12 cellular contexts compared by ENCODE assay signal in the genomic region with DNA sequence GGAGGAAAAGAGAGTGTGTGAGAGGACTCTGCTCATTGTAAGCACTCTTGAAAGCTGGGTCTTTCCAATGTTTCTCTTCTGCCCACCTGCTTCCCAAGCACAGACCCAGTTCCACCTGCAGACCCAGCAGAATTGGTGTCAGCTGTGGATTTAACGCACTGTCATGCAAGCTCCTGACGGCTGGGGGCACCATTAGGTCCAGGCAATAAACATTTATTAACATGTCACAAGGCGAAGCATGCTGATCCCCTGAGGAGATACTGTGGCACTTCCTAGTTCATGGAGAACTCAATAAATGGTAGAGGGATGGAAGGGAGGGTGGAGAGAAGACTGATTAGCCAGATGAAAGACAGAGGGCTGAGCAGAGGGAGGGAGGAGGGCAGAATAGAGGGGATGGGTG.
DNase-seq lines count a peak whose midpoint lies in the region; ATAC-seq, FAIRE-seq and TF ChIP-seq lines count a peak whose summit lies in the region.
"Had no signal": no experiment of that assay in that cellular context is flagged by ENCODE, and none has a peak within 500 bp of the region (broad histone marks: within the 10 kb centered on the region; RNA-seq: fewer than 3 reads in every experiment).

No MANE protein-coding gene starts in this region.

- H3K27ac ChIP-seq in heart right ventricle (no peak overlapping the region), PC-3 (ENCODE audit: low read length) (no peak overlapping the region), H1 (ENCODE audit: low read depth, low read length) (no peak overlapping the region), upper lobe of right lung (no peak overlapping the region)

- H3K27me3 ChIP-seq in heart right ventricle, result no peaks in the 10 kb centered on the region
- H3K27me3 ChIP-seq in PC-3 (ENCODE audit: low read length), result peaks cover 15% of the 10 kb centered on the region; the same call in 1 of the 2 replicates
- H3K27me3 ChIP-seq in H1 (replicated peaks in 1 of 4; ENCODE audit: control insufficient read depth in 3 of 4, extremely low read depth in 1 of 4, insufficient read depth in 3 of 4, low read length in 3 of 4), result no peaks in the 10 kb centered on the region; a peak in 1 of 7 replicates
- H3K27me3 ChIP-seq in upper lobe of right lung, result no peaks in the 10 kb centered on the region

- H4K20me1 ChIP-seq in PC-3 (ENCODE audit: low read length), result no peaks in the 10 kb centered on the region
- no peaks in the 10 kb centered on the region for H4K20me1 ChIP-seq in H1 (replicated peaks in 1 of 2; ENCODE audit: control insufficient read depth in 1 of 2, insufficient read depth in 2 of 2, low read length in 2 of 2)

- no peaks in the 10 kb centered on the region for H3K36me3 ChIP-seq in heart right ventricle
- no peaks in the 10 kb centered on the region for H3K36me3 ChIP-seq in PC-3 (ENCODE audit: low read depth, low read length)
- H3K36me3 ChIP-seq in H1 (ENCODE audit: control insufficient read depth in 2 of 4, insufficient read depth in 4 of 4, low read length in 3 of 4), result no peaks in the 10 kb centered on the region
- H3K36me3 ChIP-seq in upper lobe of right lung, result no peaks in the 10 kb centered on the region

- H2AFZ ChIP-seq in PC-3 (ENCODE audit: low read length) (no peak overlapping the region), H1 (ENCODE audit: low read length) (no peak overlapping the region)

- no peak overlapping the region for H4K8ac ChIP-seq in H1 (ENCODE audit: extremely low read depth, insufficient read depth, low read length)

- TF ChIP-seq CTCF in heart right ventricle (IDR thresholded peaks at IDR 0.05) (peak in 8 of 9 donors; percentile 12 to 39 (median 30)), PC-3 (conservative IDR thresholded peaks at IDR 0.05; ENCODE audit: low read depth, low read length) (peak; percentile 44), H1 (IDR thresholded peaks at IDR 0.05; ENCODE audit: control extremely low read depth in 1 of 3, insufficient read depth in 1 of 3, low read depth in 1 of 3, low read length in 3 of 3) (peak; percentile 49 to 60 (median 50)), upper lobe of right lung (IDR thresholded peaks at IDR 0.05) (peak; percentile 18)

- H2BK12ac ChIP-seq in H1 (ENCODE audit: low read depth, low read length), result peak overlapping the region; percentile 60; the same call in 1 of the 2 replicates

- no peak overlapping the region for H3K9ac ChIP-seq in PC-3 (ENCODE audit: low read length)
- H3K9ac ChIP-seq in H1 (replicated peaks in 1 of 4; ENCODE audit: extremely low read depth in 1 of 4, low read depth in 3 of 4, low read length in 3 of 4), result no peak overlapping the region

- no peak for TF ChIP-seq POLR2A in H1 (IDR thresholded peaks at IDR 0.05; ENCODE audit: control extremely low read depth in 1 of 2, low read depth in 2 of 2, low read length in 2 of 2)

- no TSS peak for BruUV-seq in PC-3 (replicated peaks; lab: Mats Ljungman, UMichigan)

- 0 out of 2 replicates have a peak overlapping the region, but pooled peaks have one; percentile 72 for H2BK15ac ChIP-seq in H1 (ENCODE audit: low read length)

- FAIRE-seq in H1 (lab: Jason Lieb, UNC), result no peak

- no peak overlapping the region for H3K56ac ChIP-seq in H1 (replicated peaks; ENCODE audit: insufficient read length, low read depth, low read length)

- no peaks in the 10 kb centered on the region for H3K79me1 ChIP-seq in H1 (ENCODE audit: low read depth, low read length)

- H3K4ac ChIP-seq in H1 (replicated peaks; ENCODE audit: insufficient read length, low read depth, low read length), result no peak overlapping the region

- no peak overlapping the region for H3K4me2 ChIP-seq in PC-3 (ENCODE audit: low read length)
- no peak overlapping the region for H3K4me2 ChIP-seq in H1 (ENCODE audit: insufficient read depth in 1 of 2, low read depth in 2 of 2, low read length in 2 of 2)

- H3K23me2 ChIP-seq in H1 (ENCODE audit: low read depth, low read length), result peaks cover 9% of the 10 kb centered on the region; the same call in 1 of the 2 replicates

- no peak overlapping the region for H2AK5ac ChIP-seq in H1 (ENCODE audit: low read depth, low read length)

- H3K9me3 ChIP-seq in heart right ventricle, result no peaks in the 10 kb centered on the region
- no peaks in the 10 kb centered on the region for H3K9me3 ChIP-seq in PC-3 (ENCODE audit: low read length)
- peaks cover 0 to 5% of the 10 kb centered on the region in 2 experiments; a peak in 1 of 4 replicates for H3K9me3 ChIP-seq in H1 (ENCODE audit: insufficient read depth in 2 of 2, low read depth in 1 of 2, low read length in 1 of 2)
- no peaks in the 10 kb centered on the region for H3K9me3 ChIP-seq in upper lobe of right lung
- H3K9me3 ChIP-seq: Caco-2 had no signal

- intact Hi-C loops in heart right ventricle (cut with DNase I) (loop anchor here in 2 of 10 donors (2.0 to 5.0 kb wide), 2 partner anchors 44 to 68 kb away; partner anchors contain the start of gene TSPAN18 (in 1 of the 2)), cardiac septum (cut with DNase I) (no loop called here), PC-3 (cut with micrococcal nuclease) (no loop called here), upper lobe of right lung (cut with DNase I) (no loop called here), left colon (cut with DNase I, micrococcal nuclease) (no loop called here)

- no peak overlapping the region for H4K91ac ChIP-seq in H1 (replicated peaks; ENCODE audit: insufficient read length, low read length)

- no peak overlapping the region for H2BK5ac ChIP-seq in H1 (ENCODE audit: low read depth, low read length)

- H3K79me2 ChIP-seq in PC-3 (ENCODE audit: low read length) (no peaks in the 10 kb centered on the region), H1 (ENCODE audit: control insufficient read depth in 1 of 2, insufficient read depth in 2 of 2, low read length in 2 of 2) (no peaks in the 10 kb centered on the region)

- no peak overlapping the region for H3K4me3 ChIP-seq in heart right ventricle
- H3K4me3 ChIP-seq in PC-3 (ENCODE audit: low read length), result no peak overlapping the region
- no peak overlapping the region for H3K4me3 ChIP-seq in H1 (ENCODE audit: extremely low read depth in 1 of 4, insufficient read depth in 2 of 4, low read depth in 3 of 4, low read length in 4 of 4)
- no peak overlapping the region for H3K4me3 ChIP-seq in upper lobe of right lung

- no peak for TF ChIP-seq EP300 in H1 (IDR thresholded peaks at IDR 0.05; ENCODE audit: borderline replicate concordance in 1 of 2, low read depth in 2 of 2, low read length in 2 of 2)

- no peak overlapping the region for H3K18ac ChIP-seq in H1 (ENCODE audit: extremely low read depth, low read length)

- DNase-seq in heart right ventricle (no peak), cardiac septum (ENCODE audit: low spot score) (no peak), PC-3 (peak; percentile 25), H1 (ENCODE audit: low read depth in 1 of 2, low spot score in 2 of 2) (no peak), upper lobe of right lung (no peak), left colon (no peak)
- DNase-seq: activated CD8-positive, alpha-beta memory T cell treated with anti-CD3 and anti-CD28 coated beads for 24 hours; NCI-H1436; retina had no signal

- POLR2A ChIA-PET in PC-3 (lab: Charles Lee; ENCODE audit: unreplicated experiment) (no interaction called here), H1 (lab: Charles Lee; ENCODE audit: partially characterized antibody) (interaction anchor here (0.6 kb wide), 1 partner anchor 24 kb away, joined by 3 read pairs; no protein-coding TSS in a partner anchor)

- 51 to 65% methylated on average over 3 of the region's 3 CpGs for whole genome bisulfite sequencing in heart right ventricle, 2 donors
- WGBS in H1 (ENCODE audit: extremely low coverage in 1 of 2, insufficient coverage in 1 of 2, insufficient read length in 1 of 2, insufficient replicate concordance in 2 of 2, low coverage in 1 of 2, low lambda C conversion rate in 2 of 2, missing lambda C conversion rate in 1 of 2), 2 experiments, result 47% methylated on average over 3 of the region's 3 CpGs; no CpG with 5 or more reads in 1 of the 2 experiments

- no peak overlapping the region for H2BK120ac ChIP-seq in H1 (replicated peaks; ENCODE audit: low read depth, low read length)

- no peak overlapping the region for H3K23ac ChIP-seq in H1 (ENCODE audit: insufficient read length)

- peak; percentile 56 to 70 for TF ChIP-seq RAD21 in H1 (IDR thresholded peaks at IDR 0.05 in 1 of 2, conservative IDR thresholded peaks at IDR 0.05 in 1 of 2; ENCODE audit: low read depth in 2 of 2, low read length in 2 of 2)

- H4K5ac ChIP-seq in H1 (ENCODE audit: insufficient read length, low read depth, low read length), result no peak overlapping the region

- H3K9me2 ChIP-seq in PC-3 (replicated peaks; ENCODE audit: low read length), result no peaks in the 10 kb centered on the region

- H3K4me1 ChIP-seq in heart right ventricle (peaks cover 0 to 33% (median 3%) of the 10 kb centered on the region in 9 donors), PC-3 (ENCODE audit: insufficient read depth, low read length) (no peaks in the 10 kb centered on the region), H1 (replicated peaks in 1 of 4; ENCODE audit: control insufficient read depth in 3 of 4, insufficient read depth in 4 of 4, low read length in 3 of 4) (peaks cover 0 to 3% (median 0%) of the 10 kb centered on the region in 4 experiments; a peak in 1 of 7 replicates), upper lobe of right lung (no peaks in the 10 kb centered on the region)
- H3K4me1 ChIP-seq: Caco-2 had no signal

- no peak overlapping the region for H2BK20ac ChIP-seq in H1 (ENCODE audit: low read length)

- no peaks in the 10 kb centered on the region for H3F3A ChIP-seq in PC-3 (ENCODE audit: low read length, unreplicated experiment)

- no peak overlapping the region for H3K14ac ChIP-seq in H1 (ENCODE audit: insufficient read length)

- CTCF ChIA-PET in PC-3 (lab: Charles Lee) (no interaction called here), H1 (lab: Charles Lee; ENCODE audit: partially characterized antibody) (interaction anchor here (0.7 to 2.1 kb wide), 10 partner anchors 17 to 261 kb away, joined by 3 to 7 read pairs (median 4); no protein-coding TSS in a partner anchor)

- ATAC-seq in heart right ventricle, result no peak
- no peak for ATAC-seq in PC-3
- ATAC-seq in upper lobe of right lung, result no peak
- no peak for ATAC-seq in left colon
- ATAC-seq in GM18858 (IDR thresholded peaks at IDR 0.05; ENCODE audit: unreplicated experiment), result no peak
- ATAC-seq in HG03097 (IDR thresholded peaks at IDR 0.05; ENCODE audit: low FRiP score, unreplicated experiment), result no peak

TF ChIP-seq in H1, 55 proteins besides CTCF, POLR2A, EP300 and RAD21 (continues in another document):
- TF ChIP-seq USF2 (IDR thresholded peaks at IDR 0.05; ENCODE audit: low read length), result no peak
- TF ChIP-seq TAF1 (IDR thresholded peaks at IDR 0.05; ENCODE audit: low read depth, low read length), result no peak
- no peak for TF ChIP-seq SUZ12 (IDR thresholded peaks at IDR 0.05; ENCODE audit: low read length)
- no peak for TF ChIP-seq JUND (IDR thresholded peaks at IDR 0.05; ENCODE audit: low read length)
